ENCODE assay signal across 1 cellular context in genomic region chr12:56645717-56646446, GRCh38.
A peak's percentile ranks its signal among the peaks of the same experiment; 100 is the strongest.
TF ChIP-seq lines count a peak whose summit lies in the region.

TSS of gene ATP5F1B (minus strand) at chr12:56645984. CDS start at chr12:56645963, 21 bp downstream.

TF ChIP-seq in K562, 482 proteins besides CTCF, POLR2A, EP300 and RAD21 (continued from another document and continues in another):
- TF ChIP-seq, protein P1, sequence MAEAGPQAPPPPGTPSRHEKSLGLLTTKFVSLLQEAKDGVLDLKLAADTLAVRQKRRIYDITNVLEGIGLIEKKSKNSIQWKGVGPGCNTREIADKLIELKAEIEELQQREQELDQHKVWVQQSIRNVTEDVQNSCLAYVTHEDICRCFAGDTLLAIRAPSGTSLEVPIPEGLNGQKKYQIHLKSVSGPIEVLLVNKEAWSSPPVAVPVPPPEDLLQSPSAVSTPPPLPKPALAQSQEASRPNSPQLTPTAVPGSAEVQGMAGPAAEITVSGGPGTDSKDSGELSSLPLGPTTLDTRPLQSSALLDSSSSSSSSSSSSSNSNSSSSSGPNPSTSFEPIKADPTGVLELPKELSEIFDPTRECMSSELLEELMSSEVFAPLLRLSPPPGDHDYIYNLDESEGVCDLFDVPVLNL (CRISPR knock-in tag; IDR thresholded peaks at IDR 0.05; ENCODE audit: low read depth), result no peak
- TF ChIP-seq XRCC5 (IDR thresholded peaks at IDR 0.05; ENCODE audit: low read depth, low read length), result peak; percentile 34; the same call in 1 of the 2 replicates
- no peak for TF ChIP-seq TGIF2 (CRISPR knock-in tag; IDR thresholded peaks at IDR 0.05)
- peak; percentile 69 for TF ChIP-seq PRPF4 (IDR thresholded peaks at IDR 0.05; ENCODE audit: insufficient read depth, low read depth, low read length, poor library complexity, severe bottlenecking)
- no peak for TF ChIP-seq ZSCAN32 (CRISPR knock-in tag; IDR thresholded peaks at IDR 0.05)
- TF ChIP-seq ZNF699 (CRISPR knock-in tag; IDR thresholded peaks at IDR 0.05; ENCODE audit: insufficient replicate concordance), result no peak
- no peak for TF ChIP-seq KAT2B (IDR thresholded peaks at IDR 0.05; ENCODE audit: low read depth, low read length)
- TF ChIP-seq ZNF133 (CRISPR knock-in tag; IDR thresholded peaks at IDR 0.05), result no peak
- TF ChIP-seq ZSCAN29 (IDR thresholded peaks at IDR 0.05), result no peak
- no peak for TF ChIP-seq PTBP1 (IDR thresholded peaks at IDR 0.05; ENCODE audit: low read depth, low read length)
- TF ChIP-seq ZFX (CRISPR knock-in tag; IDR thresholded peaks at IDR 0.05), result peak; percentile 99
- no peak for TF ChIP-seq CHD4 (IDR thresholded peaks at IDR 0.05; ENCODE audit: insufficient read depth, insufficient replicate concordance, low read depth, low read length, poor library complexity, severe bottlenecking)
- peak in 1 of 2 experiments; percentile 8; a peak in 1 of 4 replicates for TF ChIP-seq CSDE1 (IDR thresholded peaks at IDR 0.05)
- TF ChIP-seq, protein P2, sequence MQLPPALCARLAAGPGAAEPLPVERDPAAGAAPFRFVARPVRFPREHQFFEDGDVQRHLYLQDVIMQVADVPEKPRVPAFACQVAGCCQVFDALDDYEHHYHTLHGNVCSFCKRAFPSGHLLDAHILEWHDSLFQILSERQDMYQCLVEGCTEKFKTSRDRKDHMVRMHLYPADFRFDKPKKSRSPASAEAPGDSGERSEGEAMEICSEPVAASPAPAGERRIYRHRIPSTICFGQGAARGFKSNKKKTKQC (CRISPR knock-in tag; IDR thresholded peaks at IDR 0.05), result peak; percentile 60; the same call in 1 of the 2 replicates
- TF ChIP-seq SNRNP70 (optimal IDR thresholded peaks at IDR 0.05; ENCODE audit: low read depth, low read length), result no peak
- TF ChIP-seq YY1 (IDR thresholded peaks at IDR 0.05; ENCODE audit: borderline replicate concordance in 1 of 3, control insufficient read depth in 1 of 3, extremely low read depth in 1 of 3, insufficient read depth in 3 of 3, insufficient read length in 1 of 3, insufficient replicate concordance in 2 of 3, low read depth in 1 of 3, low read length in 2 of 3), result peak; percentile 65 to 93 (median 87)
- TF ChIP-seq TBL1XR1 (IDR thresholded peaks at IDR 0.05; ENCODE audit: low read length in 2 of 2), result no peak
- TF ChIP-seq, protein P3, sequence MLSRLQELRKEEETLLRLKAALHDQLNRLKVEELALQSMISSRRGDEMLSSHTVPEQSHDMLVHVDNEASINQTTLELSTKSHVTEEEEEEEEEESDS (CRISPR knock-in tag; IDR thresholded peaks at IDR 0.05), result no peak
- 0 out of 2 replicates have a peak, but pooled peaks have one; percentile 49 for TF ChIP-seq PHB (CRISPR knock-in tag; IDR thresholded peaks at IDR 0.05)
- TF ChIP-seq SETDB1 (IDR thresholded peaks at IDR 0.05; ENCODE audit: low read length), result no peak
- TF ChIP-seq RFX1 (IDR thresholded peaks at IDR 0.05), result no peak; the same call in 1 of the 2 replicates
- TF ChIP-seq ZNF282 (CRISPR knock-in tag; IDR thresholded peaks at IDR 0.05), result no peak
- TF ChIP-seq NFATC3 (IDR thresholded peaks at IDR 0.05), result no peak
- TF ChIP-seq NBN (IDR thresholded peaks at IDR 0.05; ENCODE audit: low read depth), result peak; percentile 53
- no peak for TF ChIP-seq ZNF175 (CRISPR knock-in tag; IDR thresholded peaks at IDR 0.05; ENCODE audit: low read depth)
- TF ChIP-seq, protein P4, sequence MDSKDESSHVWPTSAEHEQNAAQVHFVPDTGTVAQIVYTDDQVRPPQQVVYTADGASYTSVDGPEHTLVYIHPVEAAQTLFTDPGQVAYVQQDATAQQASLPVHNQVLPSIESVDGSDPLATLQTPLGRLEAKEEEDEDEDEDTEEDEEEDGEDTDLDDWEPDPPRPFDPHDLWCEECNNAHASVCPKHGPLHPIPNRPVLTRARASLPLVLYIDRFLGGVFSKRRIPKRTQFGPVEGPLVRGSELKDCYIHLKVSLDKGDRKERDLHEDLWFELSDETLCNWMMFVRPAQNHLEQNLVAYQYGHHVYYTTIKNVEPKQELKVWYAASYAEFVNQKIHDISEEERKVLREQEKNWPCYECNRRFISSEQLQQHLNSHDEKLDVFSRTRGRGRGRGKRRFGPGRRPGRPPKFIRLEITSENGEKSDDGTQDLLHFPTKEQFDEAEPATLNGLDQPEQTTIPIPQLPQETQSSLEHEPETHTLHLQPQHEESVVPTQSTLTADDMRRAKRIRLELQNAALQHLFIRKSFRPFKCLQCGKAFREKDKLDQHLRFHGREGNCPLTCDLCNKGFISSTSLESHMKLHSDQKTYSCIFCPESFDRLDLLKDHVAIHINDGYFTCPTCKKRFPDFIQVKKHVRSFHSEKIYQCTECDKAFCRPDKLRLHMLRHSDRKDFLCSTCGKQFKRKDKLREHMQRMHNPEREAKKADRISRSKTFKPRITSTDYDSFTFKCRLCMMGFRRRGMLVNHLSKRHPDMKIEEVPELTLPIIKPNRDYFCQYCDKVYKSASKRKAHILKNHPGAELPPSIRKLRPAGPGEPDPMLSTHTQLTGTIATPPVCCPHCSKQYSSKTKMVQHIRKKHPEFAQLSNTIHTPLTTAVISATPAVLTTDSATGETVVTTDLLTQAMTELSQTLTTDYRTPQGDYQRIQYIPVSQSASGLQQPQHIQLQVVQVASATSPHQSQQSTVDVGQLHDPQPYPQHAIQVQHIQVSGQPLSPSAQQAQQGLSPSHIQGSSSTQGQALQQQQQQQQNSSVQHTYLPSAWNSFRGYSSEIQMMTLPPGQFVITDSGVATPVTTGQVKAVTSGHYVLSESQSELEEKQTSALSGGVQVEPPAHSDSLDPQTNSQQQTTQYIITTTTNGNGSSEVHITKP (IDR thresholded peaks at IDR 0.05; ENCODE audit: partially characterized antibody), result peak; percentile 52
- no peak for TF ChIP-seq HDAC3 (IDR thresholded peaks at IDR 0.05; ENCODE audit: borderline replicate concordance, partially characterized antibody)
- no peak for TF ChIP-seq SRSF9 (IDR thresholded peaks at IDR 0.05; ENCODE audit: borderline replicate concordance, low read depth, low read length)
- TF ChIP-seq, protein P5, sequence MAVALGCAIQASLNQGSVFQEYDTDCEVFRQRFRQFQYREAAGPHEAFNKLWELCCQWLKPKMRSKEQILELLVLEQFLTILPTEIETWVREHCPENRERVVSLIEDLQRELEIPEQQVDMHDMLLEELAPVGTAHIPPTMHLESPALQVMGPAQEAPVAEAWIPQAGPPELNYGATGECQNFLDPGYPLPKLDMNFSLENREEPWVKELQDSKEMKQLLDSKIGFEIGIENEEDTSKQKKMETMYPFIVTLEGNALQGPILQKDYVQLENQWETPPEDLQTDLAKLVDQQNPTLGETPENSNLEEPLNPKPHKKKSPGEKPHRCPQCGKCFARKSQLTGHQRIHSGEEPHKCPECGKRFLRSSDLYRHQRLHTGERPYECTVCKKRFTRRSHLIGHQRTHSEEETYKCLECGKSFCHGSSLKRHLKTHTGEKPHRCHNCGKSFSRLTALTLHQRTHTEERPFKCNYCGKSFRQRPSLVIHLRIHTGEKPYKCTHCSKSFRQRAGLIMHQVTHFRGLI (CRISPR knock-in tag; IDR thresholded peaks at IDR 0.05), result no peak
- TF ChIP-seq TRIM28 (IDR thresholded peaks at IDR 0.05), result no peak
- no peak for TF ChIP-seq GTF2A2 (tag; IDR thresholded peaks at IDR 0.05)
- TF ChIP-seq REST (CRISPR knock-in tag; IDR thresholded peaks at IDR 0.05; ENCODE audit: low read depth), result no peak
- no peak for TF ChIP-seq TCFL5 (CRISPR knock-in tag; conservative IDR thresholded peaks at IDR 0.05)
- TF ChIP-seq ZNF76 (CRISPR knock-in tag; IDR thresholded peaks at IDR 0.05; ENCODE audit: borderline replicate concordance), result no peak
- TF ChIP-seq U2AF2 (optimal IDR thresholded peaks at IDR 0.05; ENCODE audit: low read depth, low read length), result no peak
- TF ChIP-seq PTTG1 (tag; IDR thresholded peaks at IDR 0.05; ENCODE audit: low read depth), result no peak
- peak; percentile 65; a peak in 2 of 4 replicates for TF ChIP-seq SIN3A (IDR thresholded peaks at IDR 0.05; ENCODE audit: borderline replicate concordance in 2 of 2, control insufficient read depth in 1 of 2, low read depth in 2 of 2, low read length in 2 of 2)
- no peak for TF ChIP-seq ZNF253 (CRISPR knock-in tag; conservative IDR thresholded peaks at IDR 0.05)
- TF ChIP-seq ZKSCAN8 (CRISPR knock-in tag; IDR thresholded peaks at IDR 0.05), result no peak
- TF ChIP-seq TRIM24 (IDR thresholded peaks at IDR 0.05), result no peak
- no peak for TF ChIP-seq ZNF655 (CRISPR knock-in tag; IDR thresholded peaks at IDR 0.05)
- TF ChIP-seq ZNF586 (CRISPR knock-in tag; conservative IDR thresholded peaks at IDR 0.05), result no peak
- 0 out of 2 replicates have a peak, but pooled peaks have one; percentile 75 for TF ChIP-seq ZNF224 (CRISPR knock-in tag; IDR thresholded peaks at IDR 0.05)
- no peak for TF ChIP-seq RFX7 (CRISPR knock-in tag; IDR thresholded peaks at IDR 0.05)
- 0 out of 2 replicates have a peak, but pooled peaks have one; percentile 82 for TF ChIP-seq ATF6 (CRISPR knock-in tag; IDR thresholded peaks at IDR 0.05)
- TF ChIP-seq PURB (CRISPR knock-in tag; IDR thresholded peaks at IDR 0.05; ENCODE audit: low read depth), result no peak
- no peak for TF ChIP-seq STAT6 (CRISPR knock-in tag; IDR thresholded peaks at IDR 0.05)
- no peak for TF ChIP-seq POLR3G (IDR thresholded peaks at IDR 0.05; ENCODE audit: extremely low read depth, insufficient read length, insufficient replicate concordance)
- peak; percentile 93 for TF ChIP-seq MYBL2 (IDR thresholded peaks at IDR 0.05; ENCODE audit: low read depth)
- no peak for TF ChIP-seq MYBL2 (CRISPR knock-in tag; IDR thresholded peaks at IDR 0.05; ENCODE audit: borderline replicate concordance)
- peak; percentile 14; the same call in 1 of the 2 replicates for TF ChIP-seq ZNF239 (CRISPR knock-in tag; IDR thresholded peaks at IDR 0.05)
- no peak for TF ChIP-seq FOXA1 (IDR thresholded peaks at IDR 0.05; ENCODE audit: borderline replicate concordance)
- TF ChIP-seq ZNF41 (CRISPR knock-in tag; conservative IDR thresholded peaks at IDR 0.05), result no peak
- TF ChIP-seq, protein P6, sequence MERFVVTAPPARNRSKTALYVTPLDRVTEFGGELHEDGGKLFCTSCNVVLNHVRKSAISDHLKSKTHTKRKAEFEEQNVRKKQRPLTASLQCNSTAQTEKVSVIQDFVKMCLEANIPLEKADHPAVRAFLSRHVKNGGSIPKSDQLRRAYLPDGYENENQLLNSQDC (CRISPR knock-in tag; IDR thresholded peaks at IDR 0.05), result peak; percentile 90; the same call in 1 of the 2 replicates
